ENCODE assay signal across 9 cellular contexts in the genomic region with DNA sequence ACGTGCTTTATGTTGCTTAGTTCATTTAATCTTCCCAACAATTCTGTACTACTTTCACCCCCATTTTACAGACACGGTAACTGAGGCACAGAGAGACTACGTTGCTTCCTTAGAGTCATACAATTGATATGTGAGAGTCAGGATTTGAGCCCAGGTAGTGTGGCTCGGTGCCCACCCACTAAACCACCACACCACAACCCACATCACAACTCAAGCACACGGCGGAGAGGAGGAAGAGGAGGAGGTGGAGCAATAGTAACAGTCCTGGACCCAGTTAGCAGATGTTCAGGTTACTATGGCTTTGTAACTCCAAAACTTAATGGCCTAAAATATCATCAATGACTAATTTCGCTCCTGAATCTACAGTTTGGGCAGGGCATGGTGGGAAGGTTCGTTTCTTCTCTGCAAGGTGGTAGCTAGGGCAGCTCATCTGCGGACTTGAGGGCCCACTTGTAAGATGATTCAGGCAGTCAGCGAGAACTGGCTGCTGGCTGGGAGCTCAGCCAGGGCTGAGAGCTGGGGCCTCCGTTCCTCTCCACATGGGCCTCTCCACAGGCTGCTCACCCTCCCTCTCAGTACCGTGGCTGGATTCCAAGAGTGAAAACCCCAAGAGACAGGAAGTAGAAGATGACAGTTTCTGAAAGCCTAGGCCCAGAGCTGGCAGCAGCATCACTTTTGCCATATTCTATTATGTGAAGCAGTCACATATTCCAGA.
A peak's percentile ranks its signal among the peaks of the same experiment; 100 is the strongest.
DNase-seq lines count a peak whose midpoint lies in the region; ATAC-seq and TF ChIP-seq lines count a peak whose summit lies in the region.
"Had no signal": no experiment of that assay in that cellular context is flagged by ENCODE, and none has a peak within 500 bp of the region (broad histone marks: within the 10 kb centered on the region; RNA-seq: fewer than 3 reads in every experiment).

No MANE protein-coding gene starts in this region.

- no peak overlapping the region for H3K4me3 ChIP-seq in epithelial cell of esophagus (ENCODE audit: low read length)
- H3K4me3 ChIP-seq in thoracic aorta: no peak overlapping the region

- peaks cover 6% of the 10 kb centered on the region for H3K27me3 Mint-ChIP-seq in nephron (ENCODE audit: low read depth)

- peak overlapping the region; percentile 82 to 92 (median 90) for H3K27ac Mint-ChIP-seq in nephron

- TF ChIP-seq CTCF in epithelial cell of esophagus (IDR thresholded peaks at IDR 0.05; ENCODE audit: insufficient read depth, low read depth, low read length, missing control alignments) (no peak), nephron (IDR thresholded peaks at IDR 0.05; ENCODE audit: unreplicated experiment in 3 of 3) (no peak), thoracic aorta (IDR thresholded peaks at IDR 0.05) (no peak)

- peak; percentile 69 for DNase-seq in DMS 273 treated with DMSO at 0.1 percent for 48 hours (lab: John Stamatoyannopoulos, UW)
- peak; percentile 97 for DNase-seq in NCI-H226
- peak; percentile 43 for DNase-seq in activated CD8-positive, alpha-beta memory T cell treated with anti-CD3 and anti-CD28 coated beads, Interleukin-2, amount 50 U/mL, for 4 hours
- peak; percentile 83 for DNase-seq in epithelial cell of esophagus (ENCODE audit: low read depth)
- no peak for DNase-seq in thoracic aorta (ENCODE audit: low spot score)
- DNase-seq in cortex of kidney (lab: John Stamatoyannopoulos, UW): no peak

- H3K4me3 Mint-ChIP-seq in nephron: peak overlapping the region in 1 of 3 experiments; percentile 2

- peaks cover 0 to 28% of the 10 kb centered on the region in 2 donors for H3K4me1 ChIP-seq in thoracic aorta (ENCODE audit: control insufficient read depth in 1 of 2, low read depth in 2 of 2)
- H3K4me1 ChIP-seq: parathyroid adenoma had no signal

- H3K4me1 Mint-ChIP-seq in nephron: peaks cover 42% of the 10 kb centered on the region

- H3K36me3 Mint-ChIP-seq in nephron (ENCODE audit: low read depth): peaks cover 17% of the 10 kb centered on the region

- H3K27me3 ChIP-seq in thoracic aorta (replicated peaks; ENCODE audit: insufficient read depth): no peaks in the 10 kb centered on the region

- peaks cover 20% of the 10 kb centered on the region for H3K9me3 Mint-ChIP-seq in nephron

- H3K27ac ChIP-seq in thoracic aorta: no peak overlapping the region
- H3K27ac ChIP-seq: parathyroid adenoma had no signal

- ATAC-seq in HG02759 (IDR thresholded peaks at IDR 0.05; ENCODE audit: unreplicated experiment) (peak; percentile 79), thoracic aorta (ENCODE audit: insufficient number of reproducible peaks, low FRiP score, low read depth) (peak; percentile 34)

- no peaks in the 10 kb centered on the region for H3K36me3 ChIP-seq in thoracic aorta

- peaks cover 3% of the 10 kb centered on the region for H3K9me3 ChIP-seq in thoracic aorta

Comparison
In these comparisons a context has a peak if more than half of its experiments do, and no peak if none do; other contexts are left out.
1. DNase-seq: peak in DMS 273 treated with DMSO at 0.1 percent for 48 hours (single experiment), NCI-H226 (single experiment), activated CD8-positive, alpha-beta memory T cell treated with anti-CD3 and anti-CD28 coated beads, Interleukin-2, amount 50 U/mL, for 4 hours (single experiment) and epithelial cell of esophagus (single experiment); none in thoracic aorta (single experiment) and cortex of kidney (single experiment).